8 cellular contexts compared by ENCODE assay signal in the genomic region with DNA sequence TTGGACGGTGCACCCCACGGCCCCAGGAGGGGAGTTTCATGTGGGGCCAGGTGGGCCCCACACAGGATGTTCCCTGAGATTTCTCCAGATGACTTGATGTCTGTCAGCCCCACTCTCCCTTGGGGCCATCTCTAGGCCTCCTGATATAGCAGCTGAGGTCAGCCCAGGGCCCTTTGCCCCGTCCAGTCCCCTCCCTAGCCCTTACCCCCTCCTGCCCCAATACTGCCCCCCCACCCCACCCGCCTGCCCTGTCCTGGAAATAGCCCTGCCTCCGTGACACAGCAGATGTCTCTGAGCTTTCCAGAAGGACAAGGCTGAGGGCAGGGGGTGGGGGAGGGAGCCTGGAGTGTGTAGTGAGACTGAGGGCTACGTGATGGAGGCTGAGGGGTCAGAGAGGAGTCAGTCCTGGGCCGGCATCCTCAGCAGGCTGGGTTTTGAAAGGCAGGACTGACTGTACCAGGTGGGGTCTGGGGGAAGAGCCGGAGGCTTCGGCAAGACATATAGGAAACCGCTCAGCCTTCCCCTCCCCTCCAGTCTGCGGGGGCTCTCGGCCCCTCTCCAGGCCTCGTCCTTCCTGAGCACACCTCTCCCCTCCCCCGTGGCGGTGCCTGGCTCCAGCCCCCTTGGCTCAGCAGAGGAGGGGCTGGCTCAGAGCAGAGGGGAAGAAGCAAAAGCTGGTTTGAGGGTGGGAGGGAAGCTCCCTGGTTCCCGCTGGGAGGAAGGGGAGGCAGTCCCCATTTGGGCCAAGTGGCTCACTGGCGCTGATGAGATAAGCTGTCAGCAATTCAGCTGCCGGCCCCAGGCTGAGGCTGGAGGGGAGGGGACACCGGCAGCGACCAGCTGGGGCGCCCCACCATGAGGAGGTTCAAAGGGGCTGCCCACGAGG. TPM values are rescaled to one million over a fixed set of nuclear protein-coding genes. Genes with fewer than 3 reads are reported as not detected.
DNase-seq lines count a peak whose midpoint lies in the region; TF ChIP-seq lines count a peak whose summit lies in the region.

No MANE protein-coding gene starts in this region.

- TF ChIP-seq CTCF in A673 (conservative IDR thresholded peaks at IDR 0.05; ENCODE audit: low read depth, low read length), result no peak
- no peak for TF ChIP-seq CTCF in coronary artery (IDR thresholded peaks at IDR 0.05)

- peak overlapping the region; percentile 43 to 52 for H3K9ac ChIP-seq in mucosa of rectum (ENCODE audit: low read depth in 1 of 2, low read length in 2 of 2)

- CTCF ChIA-PET in A673 (lab: Charles Lee), result interaction anchor here (0.6 to 1.1 kb wide), 4 partner anchors 10 to 628 kb away, joined by 3 to 4 read pairs (median 4); a partner anchor contains a TSS

- intact Hi-C loops in A673 (cut with micrococcal nuclease; ENCODE audit: unreplicated experiment), result no loop called here

- BruUV-seq in A673 (replicated peaks; lab: Mats Ljungman, UMichigan), result no TSS peak

- H3K27ac ChIP-seq in A673 (ENCODE audit: low read depth, low read length, poor library complexity, severe bottlenecking), result no peak overlapping the region
- peak overlapping the region; percentile 49 for H3K27ac ChIP-seq in KOPT-K1 (ENCODE audit: low read depth, low read length, poor library complexity, severe bottlenecking)
- peak overlapping the region; percentile 90 to 94 for H3K27ac ChIP-seq in coronary artery
- H3K27ac ChIP-seq in mucosa of rectum (ENCODE audit: low read depth in 2 of 2, low read length in 2 of 2), result peak overlapping the region; percentile 68 to 77

- H3K36me3 ChIP-seq in A673 (ENCODE audit: insufficient read depth, low read length, poor library complexity, severe bottlenecking) (no peaks in the 10 kb centered on the region), KOPT-K1 (ENCODE audit: insufficient read depth, low read length) (no peaks in the 10 kb centered on the region), mucosa of rectum (ENCODE audit: control insufficient read depth in 2 of 2, insufficient read depth in 2 of 2, low read length in 2 of 2) (no peaks in the 10 kb centered on the region)

- H3K9me3 ChIP-seq in A673 (ENCODE audit: low read depth, low read length, poor library complexity, severe bottlenecking), result no peaks in the 10 kb centered on the region
- no peaks in the 10 kb centered on the region for H3K9me3 ChIP-seq in KOPT-K1 (ENCODE audit: insufficient read depth, low read length, poor library complexity, severe bottlenecking)
- no peaks in the 10 kb centered on the region for H3K9me3 ChIP-seq in mucosa of rectum (ENCODE audit: control insufficient read depth in 2 of 2, low read length in 2 of 2)

- H3K4me3 ChIP-seq in A673 (ENCODE audit: low read depth, low read length, poor library complexity, severe bottlenecking), result no peak overlapping the region
- H3K4me3 ChIP-seq in coronary artery, result peak overlapping the region; percentile 82
- peak overlapping the region; percentile 42 to 52 for H3K4me3 ChIP-seq in mucosa of rectum (ENCODE audit: low read length in 2 of 2)

- peak; percentile 46 for DNase-seq in A673 (ENCODE audit: low spot score)
- no peak for DNase-seq in coronary artery (ENCODE audit: low spot score)
- DNase-seq in stimulated activated CD4-positive, alpha-beta T cell treated with anti-CD3 and anti-CD28 coated beads, Interleukin-2, amount 100 ng/mL, for 48 hours, result no peak
- no peak for DNase-seq in NK-92 treated with Interleukin-12 subunit alpha and Interleukin-12 subunit beta, amount 100 ng/mL, for 24 hours (lab: John Stamatoyannopoulos, UW)
- no peak for DNase-seq in KG1 (lab: John Stamatoyannopoulos, UW)
- no peak for DNase-seq in T-helper 2 cell

- H3K4me1 ChIP-seq in A673 (ENCODE audit: insufficient read depth, low read length, poor library complexity, severe bottlenecking), result peaks cover 33% of the 10 kb centered on the region
- H3K4me1 ChIP-seq in mucosa of rectum (ENCODE audit: control insufficient read depth in 2 of 2, insufficient read depth in 2 of 2, low read length in 2 of 2), result peaks cover 9 to 17% of the 10 kb centered on the region in 2 donors

- POLR2A ChIA-PET in A673 (lab: Charles Lee; ENCODE audit: low non-redundant PET), result no interaction called here

- H3K27me3 ChIP-seq in A673 (replicated peaks; ENCODE audit: insufficient read depth, low read depth, low read length, poor library complexity) (no peaks in the 10 kb centered on the region), mucosa of rectum (ENCODE audit: control insufficient read depth in 2 of 2, insufficient read depth in 2 of 2, low read length in 2 of 2) (peaks cover 19 to 36% of the 10 kb centered on the region in 2 donors)

RNA-seq across cellular contexts. Expression of a gene that starts 2.0 kb away (rescaled TPM):
- 6.5 and 7.8 TPM in 2 replicates for total RNA-seq in A673 (2021)

RNA-seq across cellular contexts. Expression of a gene that starts 30.4 kb away (rescaled TPM):
- total RNA-seq in A673 (2021), result 148 and 152 TPM in 2 replicates

RNA-seq across cellular contexts. Expression of a gene that starts 40.5 kb away (rescaled TPM):
- 4.4 and 6.9 TPM in 2 replicates for total RNA-seq in A673 (2021)

RNA-seq across cellular contexts. Expression of a gene that starts 56.6 kb away (rescaled TPM):
- total RNA-seq in A673 (2021), result not detected in 2 replicates
